In the genomic region with DNA sequence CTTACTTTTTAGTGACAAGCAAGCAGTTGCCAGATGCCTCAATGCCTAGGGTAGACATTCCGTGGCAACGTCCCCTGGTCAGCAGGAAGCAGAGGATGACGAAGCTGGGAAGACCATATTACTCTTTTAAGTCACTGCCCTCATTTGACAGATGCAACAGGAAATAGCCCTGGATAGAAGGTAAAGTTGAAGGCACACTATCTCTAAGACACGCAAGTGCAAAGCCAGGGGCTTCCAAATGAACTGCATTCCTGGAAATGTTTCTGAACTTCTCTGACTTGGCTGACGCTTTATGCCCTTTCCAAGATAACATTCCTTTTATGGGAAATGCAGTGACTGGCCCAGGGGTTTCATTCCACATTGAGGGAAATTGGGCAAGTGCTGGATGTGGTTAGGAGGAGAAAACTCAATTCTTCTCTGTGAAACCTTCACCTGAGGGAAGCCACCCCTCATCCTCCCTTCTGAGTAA, we compare ENCODE assay signal across 11 cellular contexts. TPM values are rescaled to one million over a fixed set of nuclear protein-coding genes. Genes with fewer than 3 reads are reported as not detected.
DNase-seq lines count a peak whose midpoint lies in the region; ATAC-seq, FAIRE-seq and TF ChIP-seq lines count a peak whose summit lies in the region.
"Had no signal": no experiment of that assay in that cellular context is flagged by ENCODE, and none has a peak within 500 bp of the region (broad histone marks: within the 10 kb centered on the region; RNA-seq: fewer than 3 reads in every experiment).

No MANE protein-coding gene starts in this region.

- DNase-seq in heart right ventricle (peak in 1 of 2 donors; percentile 6), left ventricle myocardium superior (no peak), colonic mucosa (no peak), transverse colon (no peak), D721Med (ENCODE audit: insufficient read length, low spot score) (no peak)
- DNase-seq: amygdala, glutamatergic neuron, NCI-H2081 had no signal

- ATAC-seq in heart right ventricle = no peak
- ATAC-seq in left ventricle myocardium superior = no peak
- no peak for ATAC-seq in GM21360 (IDR thresholded peaks at IDR 0.05; ENCODE audit: unreplicated experiment)
- no peak for ATAC-seq in GM21526 (IDR thresholded peaks at IDR 0.05; ENCODE audit: low FRiP score, unreplicated experiment)

- TF ChIP-seq CTCF in heart right ventricle (IDR thresholded peaks at IDR 0.05) = no peak
- TF ChIP-seq CTCF in colonic mucosa (IDR thresholded peaks at IDR 0.05) = no peak
- no peak for TF ChIP-seq CTCF in transverse colon (IDR thresholded peaks at IDR 0.05)
- TF ChIP-seq CTCF in D721Med (IDR thresholded peaks at IDR 0.05; ENCODE audit: insufficient read depth, missing control alignments) = no peak

- TF ChIP-seq POLR2A in transverse colon (IDR thresholded peaks at IDR 0.05) = no peak

- H3K9ac ChIP-seq in colonic mucosa (ENCODE audit: low read depth in 2 of 2, low read length in 2 of 2) = no peak overlapping the region
- peak overlapping the region; percentile 42 for H3K9ac ChIP-seq in muscle layer of colon (ENCODE audit: low read length)

- in situ Hi-C loops in transverse colon (cut with MboI; ENCODE audit: low pct_ligation_motif_present in 1 of 4, low pct_unique_long_range_greater_than_20kb in 1 of 4, low sequenced_read_pairs in 3 of 4) = no loop called here

- peaks cover 0 to 100% (median 52%) of the 10 kb centered on the region in 9 donors for H3K36me3 ChIP-seq in heart right ventricle
- peaks cover 37% of the 10 kb centered on the region for H3K36me3 ChIP-seq in colonic mucosa
- peaks cover 43% of the 10 kb centered on the region for H3K36me3 ChIP-seq in muscle layer of colon (ENCODE audit: insufficient read depth, low read length)
- H3K36me3 ChIP-seq in transverse colon = peaks cover 0 to 69% (median 17%) of the 10 kb centered on the region in 4 donors

- H3K9me3 ChIP-seq in heart right ventricle (no peaks in the 10 kb centered on the region), colonic mucosa (no peaks in the 10 kb centered on the region), muscle layer of colon (ENCODE audit: low read length) (no peaks in the 10 kb centered on the region), transverse colon (no peaks in the 10 kb centered on the region)

- no peak for FAIRE-seq in D721Med (lab: Jason Lieb, UNC)

- H3K4me3 ChIP-seq in heart right ventricle = no peak overlapping the region
- H3K4me3 ChIP-seq in colonic mucosa = no peak overlapping the region
- peak overlapping the region in 1 of 2 donors; percentile 19 for H3K4me3 ChIP-seq in muscle layer of colon (ENCODE audit: low read depth in 1 of 2, low read length in 2 of 2)
- no peak overlapping the region for H3K4me3 ChIP-seq in transverse colon

- H3K27ac ChIP-seq in heart right ventricle (peak overlapping the region; percentile 64 to 97 (median 88)), colonic mucosa (peak overlapping the region; percentile 67), muscle layer of colon (ENCODE audit: low read depth, low read length) (peak overlapping the region; percentile 89), transverse colon (peak overlapping the region; percentile 83 to 91 (median 86))

- peaks cover 31 to 62% (median 49%) of the 10 kb centered on the region in 9 donors for H3K4me1 ChIP-seq in heart right ventricle
- H3K4me1 ChIP-seq in colonic mucosa = peaks cover 17% of the 10 kb centered on the region
- peaks cover 65% of the 10 kb centered on the region for H3K4me1 ChIP-seq in muscle layer of colon (ENCODE audit: insufficient read depth, low read length)
- H3K4me1 ChIP-seq in transverse colon = peaks cover 38 to 54% (median 39%) of the 10 kb centered on the region in 4 donors

- WGBS in heart right ventricle, 2 donors = 61% methylated on average over 5 of the region's 5 CpGs
- WGBS in transverse colon (ENCODE audit: low coverage in 1 of 2), 2 donors = 64 to 80% methylated on average over 5 of the region's 5 CpGs

- peak; percentile 20 for TF ChIP-seq EP300 in transverse colon (IDR thresholded peaks at IDR 0.05; ENCODE audit: low read depth)

- no peaks in the 10 kb centered on the region for H3K27me3 ChIP-seq in heart right ventricle
- H3K27me3 ChIP-seq in colonic mucosa = no peaks in the 10 kb centered on the region
- H3K27me3 ChIP-seq in muscle layer of colon (ENCODE audit: control insufficient read depth in 1 of 2, insufficient read depth in 2 of 2, low read length in 2 of 2) = no peaks in the 10 kb centered on the region
- H3K27me3 ChIP-seq in transverse colon = no peaks in the 10 kb centered on the region

- intact Hi-C loops in heart right ventricle (cut with DNase I) (loop anchor here in 2 of 10 donors (5.0 kb wide), 2 partner anchors 40 to 425 kb away; a partner anchor contains a TSS), left ventricle myocardium superior (cut with micrococcal nuclease) (no loop called here), colonic mucosa (cut with DNase I) (no loop called here), transverse colon (cut with DNase I; ENCODE audit: low total_unique reads) (no loop called here)

RNA-seq across cellular contexts. Expression of a gene that starts 14.7 kb away (rescaled TPM):
- total RNA-seq in heart right ventricle = 10 to 100 TPM; 20.5 to 33.6 (median 26.2) TPM
- polyA plus RNA-seq in heart right ventricle = 10 to 100 TPM; 29.8 to 47.0 TPM
- total RNA-seq in left ventricle myocardium superior = 21.7 TPM
- 100 to 1,000 TPM; 111 to 195 TPM for total RNA-seq in colonic mucosa
- 100 to 1,000 TPM; 182 to 432 (median 204) TPM for total RNA-seq in transverse colon

RNA-seq across cellular contexts. Expression of a gene that starts 15.3 kb away (rescaled TPM):
- total RNA-seq in heart right ventricle = 10 to 100 TPM; 20.3 to 33.5 (median 27.6) TPM
- 1 to 10 TPM; 7.3 to 7.7 TPM for polyA plus RNA-seq in heart right ventricle
- 25.2 TPM for total RNA-seq in left ventricle myocardium superior
- total RNA-seq in colonic mucosa = 10 to 100 TPM; 20.0 to 20.3 TPM
- 100 to 1,000 TPM in 1 of 4 donors, 10 to 100 TPM in 3; 11.1 to 139 (median 14.5) TPM for total RNA-seq in transverse colon

RNA-seq across cellular contexts. Expression of a gene that starts 18.0 kb away (rescaled TPM):
- total RNA-seq in heart right ventricle (100 to 1,000 TPM in 5 of 10 donors, 10 to 100 TPM in 5; 71.7 to 215 (median 99.9) TPM), left ventricle myocardium superior (69.5 TPM), colonic mucosa (100 to 1,000 TPM in 1 of 2 donors, 10 to 100 TPM in 1; 86.8 to 989 TPM), transverse colon (1,000 to 10,000 TPM in 3 of 4 donors, 100 to 1,000 TPM in 1; 899 to 4,235 (median 1,393) TPM)
- polyA plus RNA-seq in heart right ventricle = 100 to 1,000 TPM; 319 to 883 TPM

RNA-seq across cellular contexts. Expression of a gene that starts 38.6 kb away (rescaled TPM):
- total RNA-seq in heart right ventricle (10 to 100 TPM; 16.2 to 33.6 (median 22.0) TPM), left ventricle myocardium superior (20.4 TPM), colonic mucosa (10 to 100 TPM; 42.9 to 69.3 TPM), transverse colon (10 to 100 TPM; 68.1 to 95.0 (median 78.2) TPM)
- 10 to 100 TPM; 13.0 to 28.1 TPM for polyA plus RNA-seq in heart right ventricle
